ENCODE assay signal across 9 cellular contexts in genomic region chr11:9138133-9138453, GRCh38. TPM values are rescaled to one million over a fixed set of nuclear protein-coding genes. Genes with fewer than 3 reads are reported as not detected.
DNase-seq lines count a peak whose midpoint lies in the region; ATAC-seq and TF ChIP-seq lines count a peak whose summit lies in the region.
"Had no signal": no experiment of that assay in that cellular context is flagged by ENCODE, and none has a peak within 500 bp of the region (broad histone marks: within the 10 kb centered on the region; RNA-seq: fewer than 3 reads in every experiment).

No MANE protein-coding gene starts in this region.

- WGBS in endodermal cell (ENCODE audit: insufficient coverage in 1 of 2, insufficient read length in 1 of 2), 2 experiments, result 86 to 88% methylated on average over 1 to 3 of the region's 3 CpGs

- H3K27ac Mint-ChIP-seq in natural killer cell (no peak overlapping the region), endodermal cell (peak overlapping the region; percentile 27)
- no peak overlapping the region for H3K27ac Mint-ChIP-seq in natural killer cell treated with Interleukin-12 subunit alpha and Interleukin-12 subunit beta and Interleukin-15 and Interleukin-18, amount 100 ng/mL, for 72 hours

- intact Hi-C loops in natural killer cell (cut with micrococcal nuclease) (loop anchor here (5.0 kb wide), 1 partner anchor 121 kb away; no protein-coding TSS in a partner anchor), upper lobe of right lung (cut with DNase I) (no loop called here), head of caudate nucleus (cut with DNase I) (loop anchor here (10.0 kb wide), 2 partner anchors 123 to 223 kb away; partner anchors contain the start of gene AKIP1)

- H3K9me3 Mint-ChIP-seq in natural killer cell (no peaks in the 10 kb centered on the region), endodermal cell (no peaks in the 10 kb centered on the region)
- H3K9me3 Mint-ChIP-seq in natural killer cell treated with Interleukin-12 subunit alpha and Interleukin-12 subunit beta and Interleukin-15 and Interleukin-18, amount 100 ng/mL, for 72 hours, result no peaks in the 10 kb centered on the region
- H3K9me3 Mint-ChIP-seq: CD8-positive, alpha-beta memory T cell had no signal

- TF ChIP-seq CTCF in natural killer cell (IDR thresholded peaks at IDR 0.05), result peak; percentile 14
- TF ChIP-seq CTCF in endodermal cell (conservative IDR thresholded peaks at IDR 0.05), result no peak
- TF ChIP-seq CTCF in upper lobe of right lung (IDR thresholded peaks at IDR 0.05), result no peak

- H3K36me3 Mint-ChIP-seq in natural killer cell, result no peaks in the 10 kb centered on the region
- H3K36me3 Mint-ChIP-seq in natural killer cell treated with Interleukin-12 subunit alpha and Interleukin-12 subunit beta and Interleukin-15 and Interleukin-18, amount 100 ng/mL, for 72 hours, result no peaks in the 10 kb centered on the region
- H3K36me3 Mint-ChIP-seq in endodermal cell (ENCODE audit: low read depth), result peaks cover 65% of the 10 kb centered on the region

- H3K36me3 ChIP-seq in endodermal cell (ENCODE audit: control insufficient read depth, insufficient read depth, low read length) (peaks cover 78% of the 10 kb centered on the region), upper lobe of right lung (peaks cover 50% of the 10 kb centered on the region)

- H3K27me3 ChIP-seq in endodermal cell (ENCODE audit: control insufficient read depth, insufficient read depth, low read length, poor library complexity, severe bottlenecking), result no peaks in the 10 kb centered on the region
- H3K27me3 ChIP-seq in upper lobe of right lung, result no peaks in the 10 kb centered on the region

- no peak overlapping the region for H3K4me3 ChIP-seq in endodermal cell (ENCODE audit: low read length)
- H3K4me3 ChIP-seq in upper lobe of right lung, result no peak overlapping the region

- H3K4me3 Mint-ChIP-seq in natural killer cell, result no peak overlapping the region
- H3K4me3 Mint-ChIP-seq in natural killer cell treated with Interleukin-12 subunit alpha and Interleukin-12 subunit beta and Interleukin-15 and Interleukin-18, amount 100 ng/mL, for 72 hours, result no peak overlapping the region
- H3K4me3 Mint-ChIP-seq in endodermal cell, result no peak overlapping the region

- H3K27me3 Mint-ChIP-seq in natural killer cell (ENCODE audit: low read depth in 2 of 2) (no peaks in the 10 kb centered on the region), endodermal cell (ENCODE audit: insufficient read depth) (no peaks in the 10 kb centered on the region)
- no peaks in the 10 kb centered on the region for H3K27me3 Mint-ChIP-seq in natural killer cell treated with Interleukin-12 subunit alpha and Interleukin-12 subunit beta and Interleukin-15 and Interleukin-18, amount 100 ng/mL, for 72 hours

- H3K9ac ChIP-seq in endodermal cell (ENCODE audit: extremely low read depth, low read length, poor library complexity, severe bottlenecking), result no peak overlapping the region

- H3K9me3 ChIP-seq in endodermal cell (ENCODE audit: control insufficient read depth, low read length) (no peaks in the 10 kb centered on the region), upper lobe of right lung (no peaks in the 10 kb centered on the region)

- H3K4me1 Mint-ChIP-seq in natural killer cell, result peaks cover 0 to 6% of the 10 kb centered on the region in 2 donors
- H3K4me1 Mint-ChIP-seq in natural killer cell treated with Interleukin-12 subunit alpha and Interleukin-12 subunit beta and Interleukin-15 and Interleukin-18, amount 100 ng/mL, for 72 hours (ENCODE audit: low read depth in 2 of 2), result peaks cover 0 to 7% of the 10 kb centered on the region in 2 donors
- peaks cover 15% of the 10 kb centered on the region for H3K4me1 Mint-ChIP-seq in endodermal cell

- H3K4me1 ChIP-seq in endodermal cell (ENCODE audit: control insufficient read depth, insufficient read depth, low read length), result peaks cover 12% of the 10 kb centered on the region
- H3K4me1 ChIP-seq in upper lobe of right lung, result peaks cover 32% of the 10 kb centered on the region

- H3K27ac ChIP-seq in endodermal cell (ENCODE audit: low read depth, low read length) (no peak overlapping the region), upper lobe of right lung (peak overlapping the region; percentile 32)

- ATAC-seq in natural killer cell (peak in 1 of 3 donors; percentile 12), upper lobe of right lung (peak; percentile 4), GM21515 (IDR thresholded peaks at IDR 0.05; ENCODE audit: unreplicated experiment) (no peak), HG02798 (IDR thresholded peaks at IDR 0.05; ENCODE audit: poor library complexity, unreplicated experiment) (no peak)
- ATAC-seq in natural killer cell treated with Interleukin-12 subunit alpha and Interleukin-12 subunit beta and Interleukin-15 and Interleukin-18, amount 100 ng/mL, for 72 hours, result no peak

- DNase-seq in natural killer cell, result no peak
- no peak for DNase-seq in natural killer cell treated with Interleukin-12 subunit alpha and Interleukin-12 subunit beta and Interleukin-15 and Interleukin-18, amount 100 ng/mL, for 72 hours (ENCODE audit: low spot score)
- peak; percentile 95 for DNase-seq in NCI-H345 treated with DMSO at 0.1 percent for 48 hours (lab: John Stamatoyannopoulos, UW; ENCODE audit: unreplicated experiment)
- DNase-seq in endodermal cell, result no peak
- DNase-seq in upper lobe of right lung, result no peak
- DNase-seq in head of caudate nucleus, result no peak

RNA-seq across cellular contexts. Expression of gene SCUBE2, which starts 46.7 kb away (rescaled TPM):
- not detected for total RNA-seq in natural killer cell
- total RNA-seq in natural killer cell treated with Interleukin-12 subunit alpha and Interleukin-12 subunit beta and Interleukin-15 and Interleukin-18, amount 100 ng/mL, for 72 hours, result under 1 TPM in 1 of 2 donors, not detected in 1; 0.40 TPM
- total RNA-seq in endodermal cell, result 1 to 10 TPM; 1.5 to 2.0 TPM
- polyA plus RNA-seq in endodermal cell (2013, experiment 1 of 2), result 12.1 TPM
- 8.9 TPM for polyA plus RNA-seq in endodermal cell (2013, experiment 2 of 2)
- 9.9 TPM for total RNA-seq in upper lobe of right lung
- polyA plus RNA-seq: CD8-positive, alpha-beta memory T cell had no signal
